24 cellular contexts compared by ENCODE assay signal in the genomic region with DNA sequence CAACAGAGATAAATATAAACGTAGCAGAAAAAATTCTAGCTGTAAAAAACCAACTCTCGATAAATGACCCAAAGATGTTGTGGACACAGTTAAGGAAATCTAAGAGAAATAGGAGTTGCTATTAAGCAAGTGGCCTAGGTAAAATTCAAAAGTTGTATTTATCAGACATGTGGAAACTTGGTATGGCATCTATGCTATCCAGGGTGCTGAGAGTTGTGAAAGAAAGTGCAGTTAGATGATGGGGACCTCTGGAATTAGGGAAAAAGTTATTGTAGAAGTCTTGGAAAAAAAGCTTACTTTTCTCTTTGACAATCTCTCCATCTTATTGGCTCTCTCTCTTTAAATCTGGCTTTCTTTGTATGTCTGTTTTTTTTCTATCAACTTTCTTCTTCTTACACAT.
DNase-seq lines count a peak whose midpoint lies in the region; ATAC-seq and TF ChIP-seq lines count a peak whose summit lies in the region.
"Had no signal": no experiment of that assay in that cellular context is flagged by ENCODE, and none has a peak within 500 bp of the region (broad histone marks: within the 10 kb centered on the region; RNA-seq: fewer than 3 reads in every experiment).

No MANE protein-coding gene starts in this region.

- no peaks in the 10 kb centered on the region for H3K79me2 ChIP-seq in HCT116 (ENCODE audit: insufficient read depth, low read length)
- H3K79me2 ChIP-seq in mesendoderm (ENCODE audit: control insufficient read depth, insufficient read depth, low read length), result no peaks in the 10 kb centered on the region

- ATAC-seq in HCT116, result no peak
- ATAC-seq in GM19328 (IDR thresholded peaks at IDR 0.05; ENCODE audit: unreplicated experiment), result no peak
- ATAC-seq in GM18867 (IDR thresholded peaks at IDR 0.05; ENCODE audit: unreplicated experiment), result no peak
- ATAC-seq: CD8-positive, alpha-beta T cell; PC-3; Right ventricle myocardium inferior; SK-N-SH treated with all-trans-retinoic acid at 6 μM for 48 hours had no signal

- H3K9me2 ChIP-seq in HCT116 (ENCODE audit: insufficient read depth), result no peaks in the 10 kb centered on the region

- H3K4me2 ChIP-seq in HCT116 (ENCODE audit: low read length) (no peak overlapping the region), mesendoderm (ENCODE audit: low read length) (no peak overlapping the region)
- H3K4me2 ChIP-seq: KMS-11 had no signal

- H3K36me3 ChIP-seq in HCT116 (ENCODE audit: control insufficient read depth in 1 of 2, insufficient read depth in 2 of 2, low read length in 2 of 2), result no peaks in the 10 kb centered on the region
- no peaks in the 10 kb centered on the region for H3K36me3 ChIP-seq in adipocyte (ENCODE audit: control insufficient read depth, insufficient read depth, low read length, severe bottlenecking)
- no peaks in the 10 kb centered on the region for H3K36me3 ChIP-seq in mesendoderm (ENCODE audit: control insufficient read depth, insufficient read depth, low read length)
- H3K36me3 ChIP-seq: HAP-1, SJCRH30 had no signal

- H4K8ac ChIP-seq in mesendoderm (ENCODE audit: low read depth, low read length), result no peak overlapping the region

- H2BK120ac ChIP-seq in mesendoderm (ENCODE audit: low read depth, low read length), result no peak overlapping the region

- no peak for DNase-seq in HCT116 (ENCODE audit: low read depth, low spot score)
- DNase-seq in adipocyte (ENCODE audit: low read depth), result peak; percentile 20
- peak; percentile 1 for DNase-seq in epithelial cell of esophagus (ENCODE audit: low read depth)
- no peak for DNase-seq in mesendoderm
- DNase-seq in RKO (ENCODE audit: low spot score), result no peak
- DNase-seq: Caco-2; CD8-positive, alpha-beta T cell; DMS79; GF-D8; GOT3; MM.1S; NCI-H2029; NCI-H446; NCI-H524 treated with DMSO at 0.1 percent for 48 hours; NCI-H774; PC-3 had no signal

- no peak overlapping the region for H3K4me3 ChIP-seq in HCT116 (replicated peaks in 1 of 2; ENCODE audit: low read depth in 1 of 2, low read length in 2 of 2)
- no peak overlapping the region for H3K4me3 ChIP-seq in adipocyte (ENCODE audit: low read length)
- no peak overlapping the region for H3K4me3 ChIP-seq in epithelial cell of esophagus (ENCODE audit: low read length)
- no peak overlapping the region for H3K4me3 ChIP-seq in mesendoderm (ENCODE audit: low read length)
- H3K4me3 ChIP-seq: HAP-1, SJCRH30 had no signal

- CTCF ChIA-PET in HCT116 (lab: Charles Lee), result no interaction called here

- H2BK5ac ChIP-seq in mesendoderm (ENCODE audit: low read length), result no peak overlapping the region

- H2AK5ac ChIP-seq in mesendoderm (ENCODE audit: low read length), result no peak overlapping the region

- TF ChIP-seq RAD21 in HCT116 (IDR thresholded peaks at IDR 0.05; ENCODE audit: low read depth), result no peak

- intact Hi-C loops in HCT116 (cut with micrococcal nuclease), result no loop called here

- H4K20me1 ChIP-seq in HCT116 (ENCODE audit: insufficient read depth), result no peaks in the 10 kb centered on the region

- no peak overlapping the region for H3K18ac ChIP-seq in mesendoderm (ENCODE audit: low read length)

- H2AFZ ChIP-seq in HCT116 (ENCODE audit: low read depth, low read length, poor library complexity, severe bottlenecking), result no peak overlapping the region

- no CpG with 5 or more reads among the region's 2 CpGs for WGBS in mesendoderm (ENCODE audit: extremely low coverage, insufficient coverage, low lambda C conversion rate)

- no peak overlapping the region for H3K9ac ChIP-seq in HCT116 (ENCODE audit: low read length)
- H3K9ac ChIP-seq in adipocyte (ENCODE audit: low read length), result no peak overlapping the region
- no peak overlapping the region for H3K9ac ChIP-seq in mesendoderm (ENCODE audit: low read length)
- H3K9ac ChIP-seq: KMS-11 had no signal

- RAD21 ChIA-PET in HCT116 (lab: Charles Lee; ENCODE audit: low non-redundant PET in 1 of 2, low total read pairs in 2 of 2, uncharacterized antibody in 2 of 2, unreplicated experiment in 2 of 2), result no interaction called here

- H3K9me3 ChIP-seq in HCT116 (ENCODE audit: control insufficient read depth in 1 of 2, insufficient read depth in 1 of 2, low read depth in 1 of 2, low read length in 2 of 2), result no peaks in the 10 kb centered on the region
- H3K9me3 ChIP-seq in adipocyte (ENCODE audit: control insufficient read depth, low read length), result peaks cover 3% of the 10 kb centered on the region
- H3K9me3 ChIP-seq: HAP-1, SJCRH30 had no signal

- H3K4me1 ChIP-seq in HCT116 (ENCODE audit: control insufficient read depth in 1 of 2, insufficient read depth in 2 of 2, low read length in 2 of 2) (no peaks in the 10 kb centered on the region), adipocyte (ENCODE audit: control insufficient read depth, insufficient read depth, low read length) (no peaks in the 10 kb centered on the region), mesendoderm (ENCODE audit: control insufficient read depth, low read depth, low read length) (no peaks in the 10 kb centered on the region)
- H3K4me1 ChIP-seq: Caco-2, HAP-1, SJCRH30 had no signal

- H3K27me3 ChIP-seq in HCT116 (ENCODE audit: insufficient read depth, low read length) (no peaks in the 10 kb centered on the region), adipocyte (replicated peaks; ENCODE audit: control insufficient read depth, insufficient read depth, low read length) (no peaks in the 10 kb centered on the region), mesendoderm (ENCODE audit: insufficient read depth, low read length, poor library complexity) (no peaks in the 10 kb centered on the region)
- H3K27me3 ChIP-seq: SJCRH30 had no signal

- H3K56ac ChIP-seq in mesendoderm (ENCODE audit: low read length), result no peak overlapping the region

- no peak overlapping the region for H3K4ac ChIP-seq in mesendoderm (ENCODE audit: low read depth, low read length)

- BruUV-seq in HCT116 (replicated peaks; lab: Mats Ljungman, UMichigan), result no TSS peak

- H3K27ac ChIP-seq in HCT116 (ENCODE audit: low read depth, low read length), result no peak overlapping the region
- H3K27ac ChIP-seq in mesendoderm (ENCODE audit: low read depth, low read length), result no peak overlapping the region
- H3K27ac ChIP-seq: C4-2B, KMS-11, SJCRH30 had no signal

- no peak overlapping the region for H4K5ac ChIP-seq in mesendoderm (ENCODE audit: low read length)

- H3K23ac ChIP-seq in mesendoderm (ENCODE audit: low read length), result no peak overlapping the region

- no peak for TF ChIP-seq POLR2A in HCT116 (IDR thresholded peaks at IDR 0.05; ENCODE audit: borderline replicate concordance, extremely low read depth, insufficient read depth, insufficient read length)

- no peaks in the 10 kb centered on the region for H3K79me1 ChIP-seq in mesendoderm (ENCODE audit: low read length)

- TF ChIP-seq CTCF in HCT116 (IDR thresholded peaks at IDR 0.05 in 2 of 3, conservative IDR thresholded peaks at IDR 0.05 in 1 of 3; ENCODE audit: borderline replicate concordance in 1 of 3, insufficient read depth in 1 of 3, low read depth in 2 of 3, low read length in 2 of 3), result no peak
- TF ChIP-seq CTCF in epithelial cell of esophagus (IDR thresholded peaks at IDR 0.05; ENCODE audit: insufficient read depth, low read depth, low read length, missing control alignments), result no peak

- POLR2A ChIA-PET in HCT116 (lab: Charles Lee), result no interaction called here

- H2BK15ac ChIP-seq in mesendoderm (replicated peaks; ENCODE audit: low read depth), result no peak overlapping the region

TF ChIP-seq in HCT116, 20 proteins besides CTCF, POLR2A, EP300 and RAD21:
- TF ChIP-seq ELF1 (IDR thresholded peaks at IDR 0.05; ENCODE audit: borderline replicate concordance, low read depth), result no peak
- TF ChIP-seq YY1 (IDR thresholded peaks at IDR 0.05; ENCODE audit: extremely low read depth, insufficient replicate concordance, low read depth, low read length), result no peak
- TF ChIP-seq, protein P1, sequence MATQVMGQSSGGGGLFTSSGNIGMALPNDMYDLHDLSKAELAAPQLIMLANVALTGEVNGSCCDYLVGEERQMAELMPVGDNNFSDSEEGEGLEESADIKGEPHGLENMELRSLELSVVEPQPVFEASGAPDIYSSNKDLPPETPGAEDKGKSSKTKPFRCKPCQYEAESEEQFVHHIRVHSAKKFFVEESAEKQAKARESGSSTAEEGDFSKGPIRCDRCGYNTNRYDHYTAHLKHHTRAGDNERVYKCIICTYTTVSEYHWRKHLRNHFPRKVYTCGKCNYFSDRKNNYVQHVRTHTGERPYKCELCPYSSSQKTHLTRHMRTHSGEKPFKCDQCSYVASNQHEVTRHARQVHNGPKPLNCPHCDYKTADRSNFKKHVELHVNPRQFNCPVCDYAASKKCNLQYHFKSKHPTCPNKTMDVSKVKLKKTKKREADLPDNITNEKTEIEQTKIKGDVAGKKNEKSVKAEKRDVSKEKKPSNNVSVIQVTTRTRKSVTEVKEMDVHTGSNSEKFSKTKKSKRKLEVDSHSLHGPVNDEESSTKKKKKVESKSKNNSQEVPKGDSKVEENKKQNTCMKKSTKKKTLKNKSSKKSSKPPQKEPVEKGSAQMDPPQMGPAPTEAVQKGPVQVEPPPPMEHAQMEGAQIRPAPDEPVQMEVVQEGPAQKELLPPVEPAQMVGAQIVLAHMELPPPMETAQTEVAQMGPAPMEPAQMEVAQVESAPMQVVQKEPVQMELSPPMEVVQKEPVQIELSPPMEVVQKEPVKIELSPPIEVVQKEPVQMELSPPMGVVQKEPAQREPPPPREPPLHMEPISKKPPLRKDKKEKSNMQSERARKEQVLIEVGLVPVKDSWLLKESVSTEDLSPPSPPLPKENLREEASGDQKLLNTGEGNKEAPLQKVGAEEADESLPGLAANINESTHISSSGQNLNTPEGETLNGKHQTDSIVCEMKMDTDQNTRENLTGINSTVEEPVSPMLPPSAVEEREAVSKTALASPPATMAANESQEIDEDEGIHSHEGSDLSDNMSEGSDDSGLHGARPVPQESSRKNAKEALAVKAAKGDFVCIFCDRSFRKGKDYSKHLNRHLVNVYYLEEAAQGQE (IDR thresholded peaks at IDR 0.05; ENCODE audit: low read depth), result 0 out of 2 replicates have a peak, but pooled peaks have one; percentile 15

Comparison
In these comparisons a context has a peak if more than half of its experiments do, and no peak if none do; other contexts are left out.
1. DNase-seq: peak in adipocyte (single experiment) and epithelial cell of esophagus (single experiment); none in HCT116 (single experiment), mesendoderm (single experiment) and RKO (single experiment).